ENCODE assay signal across 19 cellular contexts in the genomic region with DNA sequence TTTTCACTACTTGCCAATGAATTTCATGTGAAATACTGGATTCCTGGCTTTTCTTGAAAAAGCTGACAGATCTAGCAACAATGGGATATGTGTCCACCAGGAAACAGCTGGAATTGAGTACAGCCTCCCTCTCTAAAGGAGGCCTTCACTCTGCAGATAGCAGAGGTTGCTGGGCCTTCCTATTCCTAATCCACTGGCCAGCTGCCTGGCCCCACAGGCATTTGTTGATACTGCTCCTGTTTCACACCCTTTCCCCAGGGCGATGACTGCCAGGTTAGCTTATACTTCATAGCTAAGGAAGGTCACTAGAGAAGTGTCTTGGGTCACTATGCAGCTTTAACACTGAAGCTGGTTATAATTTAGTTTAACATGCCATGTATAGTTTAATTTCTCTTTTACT.
DNase-seq lines count a peak whose midpoint lies in the region; ATAC-seq and TF ChIP-seq lines count a peak whose summit lies in the region.
"Had no signal": no experiment of that assay in that cellular context is flagged by ENCODE, and none has a peak within 500 bp of the region (broad histone marks: within the 10 kb centered on the region; RNA-seq: fewer than 3 reads in every experiment).

No MANE protein-coding gene starts in this region.

- ATAC-seq in HG03039 (IDR thresholded peaks at IDR 0.05; ENCODE audit: unreplicated experiment), result no peak
- ATAC-seq: GM23338, HCT116, HepG2 had no signal

- H3K4me3 ChIP-seq in endodermal cell (ENCODE audit: low read length) (no peak overlapping the region), mesendoderm (ENCODE audit: low read length) (no peak overlapping the region), smooth muscle cell (no peak overlapping the region)
- H3K4me3 ChIP-seq: GM23338 had no signal

- H3K4me1 Mint-ChIP-seq in endodermal cell, result no peaks in the 10 kb centered on the region
- H3K4me1 Mint-ChIP-seq: CD4-positive, CD25-positive, alpha-beta regulatory T cell; CD8-positive, alpha-beta memory T cell; GM23338; IgD-negative memory B cell had no signal

- no peaks in the 10 kb centered on the region for H3K36me3 ChIP-seq in endodermal cell (ENCODE audit: control insufficient read depth, insufficient read depth, low read length)
- no peaks in the 10 kb centered on the region for H3K36me3 ChIP-seq in mesendoderm (ENCODE audit: control insufficient read depth, insufficient read depth, low read length)
- H3K36me3 ChIP-seq in smooth muscle cell (ENCODE audit: low read depth), result no peaks in the 10 kb centered on the region
- H3K36me3 ChIP-seq: BE2C had no signal

- no peak overlapping the region for H3K4me3 Mint-ChIP-seq in endodermal cell
- H3K4me3 Mint-ChIP-seq: CD4-positive, CD25-positive, alpha-beta regulatory T cell; CD8-positive, alpha-beta memory T cell; GM23338; HFFc6; IgD-negative memory B cell had no signal

- H3F3A ChIP-seq in smooth muscle cell (ENCODE audit: low read depth), result no peaks in the 10 kb centered on the region

- no peak overlapping the region for H3K56ac ChIP-seq in mesendoderm (ENCODE audit: low read length)

- H3K79me2 ChIP-seq in mesendoderm (ENCODE audit: control insufficient read depth, insufficient read depth, low read length) (no peaks in the 10 kb centered on the region), smooth muscle cell (ENCODE audit: low read depth) (no peaks in the 10 kb centered on the region)

- H4K20me1 ChIP-seq in smooth muscle cell (ENCODE audit: low read depth), result no peaks in the 10 kb centered on the region

- H3K9me3 Mint-ChIP-seq in endodermal cell, result no peaks in the 10 kb centered on the region
- H3K9me3 Mint-ChIP-seq: GM23338 had no signal

- DNase-seq in amniotic epithelial cell (ENCODE audit: low read depth), result peak; percentile 4
- peak; percentile 55 for DNase-seq in endodermal cell
- peak; percentile 43 for DNase-seq in mesendoderm
- no peak for DNase-seq in smooth muscle cell (lab: John Stamatoyannopoulos, UW; ENCODE audit: unreplicated experiment)
- DNase-seq in UCSD-AML1 (lab: John Stamatoyannopoulos, UW; ENCODE audit: unreplicated experiment), result no peak
- DNase-seq in DMS 273 treated with DMSO at 0.1 percent for 48 hours (lab: John Stamatoyannopoulos, UW), result no peak
- DNase-seq: ACHN; BE2C; C1 segment of cervical spinal cord; CD4-positive, CD25-positive, alpha-beta regulatory T cell; CD8-positive, alpha-beta memory T cell; COR-L47; H7; HFFc6 had no signal

- no peak overlapping the region for H3K18ac ChIP-seq in mesendoderm (ENCODE audit: low read length)

- H3K9me3 ChIP-seq in endodermal cell (ENCODE audit: control insufficient read depth, low read length) (no peaks in the 10 kb centered on the region), smooth muscle cell (replicated peaks; ENCODE audit: low read depth) (no peaks in the 10 kb centered on the region)
- H3K9me3 ChIP-seq: BE2C had no signal

- peak overlapping the region; percentile 79 for H2AFZ ChIP-seq in smooth muscle cell (ENCODE audit: low read depth)
- H2AFZ ChIP-seq: GM23338 had no signal

- no peak overlapping the region for H2BK15ac ChIP-seq in mesendoderm (replicated peaks; ENCODE audit: low read depth)

- no peaks in the 10 kb centered on the region for H3K4me1 ChIP-seq in endodermal cell (ENCODE audit: control insufficient read depth, insufficient read depth, low read length)
- H3K4me1 ChIP-seq in mesendoderm (ENCODE audit: control insufficient read depth, low read depth, low read length), result no peaks in the 10 kb centered on the region
- H3K4me1 ChIP-seq in smooth muscle cell (ENCODE audit: low read depth), result no peaks in the 10 kb centered on the region
- H3K4me1 ChIP-seq: BE2C had no signal

- no peak for TF ChIP-seq CTCF in endodermal cell (conservative IDR thresholded peaks at IDR 0.05)
- TF ChIP-seq CTCF in smooth muscle cell (IDR thresholded peaks at IDR 0.05; ENCODE audit: borderline replicate concordance, insufficient read depth, poor library complexity, severe bottlenecking), result no peak

- no peaks in the 10 kb centered on the region for H3K79me1 ChIP-seq in mesendoderm (ENCODE audit: low read length)

- no peak overlapping the region for H2BK120ac ChIP-seq in mesendoderm (ENCODE audit: low read depth, low read length)

- no peaks in the 10 kb centered on the region for H3K36me3 Mint-ChIP-seq in endodermal cell (ENCODE audit: low read depth)
- H3K36me3 Mint-ChIP-seq: CD4-positive, CD25-positive, alpha-beta regulatory T cell; CD8-positive, alpha-beta memory T cell; IgD-negative memory B cell had no signal

- WGBS in endodermal cell (ENCODE audit: insufficient coverage in 1 of 2, insufficient read length in 1 of 2), 2 experiments, result 100% methylated on average over 1 of the region's 1 CpG; no CpG with 5 or more reads in 1 of the 2 experiments
- no CpG with 5 or more reads among the region's 1 CpG for WGBS in mesendoderm (ENCODE audit: extremely low coverage, insufficient coverage, low lambda C conversion rate)
- WGBS in smooth muscle cell (ENCODE audit: low lambda C conversion rate), result 87% methylated on average over 1 of the region's 1 CpG

- H3K9ac ChIP-seq in endodermal cell (ENCODE audit: extremely low read depth, low read length, poor library complexity, severe bottlenecking), result no peak overlapping the region
- no peak overlapping the region for H3K9ac ChIP-seq in mesendoderm (ENCODE audit: low read length)
- H3K9ac ChIP-seq in smooth muscle cell (ENCODE audit: low read depth), result no peak overlapping the region

- H4K5ac ChIP-seq in mesendoderm (ENCODE audit: low read length), result no peak overlapping the region

- no peaks in the 10 kb centered on the region for H3K27me3 Mint-ChIP-seq in endodermal cell (ENCODE audit: insufficient read depth)
- H3K27me3 Mint-ChIP-seq: CD4-positive, CD25-positive, alpha-beta regulatory T cell; CD8-positive, alpha-beta memory T cell; IgD-negative memory B cell had no signal

- no peak overlapping the region for H3K23ac ChIP-seq in mesendoderm (ENCODE audit: low read length)

- H3K27me3 ChIP-seq in endodermal cell (ENCODE audit: control insufficient read depth, insufficient read depth, low read length, poor library complexity, severe bottlenecking), result no peaks in the 10 kb centered on the region
- no peaks in the 10 kb centered on the region for H3K27me3 ChIP-seq in mesendoderm (ENCODE audit: insufficient read depth, low read length, poor library complexity)
- H3K27me3 ChIP-seq in smooth muscle cell (ENCODE audit: low read depth), result no peaks in the 10 kb centered on the region
- H3K27me3 ChIP-seq: BE2C had no signal

- H3K27ac ChIP-seq in endodermal cell (ENCODE audit: low read depth, low read length), result no peak overlapping the region
- H3K27ac ChIP-seq in mesendoderm (ENCODE audit: low read depth, low read length), result no peak overlapping the region
- no peak overlapping the region for H3K27ac ChIP-seq in smooth muscle cell (ENCODE audit: low read depth)

- no peak overlapping the region for H4K8ac ChIP-seq in mesendoderm (ENCODE audit: low read depth, low read length)

- H2BK5ac ChIP-seq in mesendoderm (ENCODE audit: low read length), result no peak overlapping the region

- H3K4ac ChIP-seq in mesendoderm (ENCODE audit: low read depth, low read length), result no peak overlapping the region

- H3K4me2 ChIP-seq in mesendoderm (ENCODE audit: low read length), result no peak overlapping the region
- no peak overlapping the region for H3K4me2 ChIP-seq in smooth muscle cell
- H3K4me2 ChIP-seq: GM23338 had no signal

- H2AK5ac ChIP-seq in mesendoderm (ENCODE audit: low read length), result no peak overlapping the region

- no peak overlapping the region for H3K27ac Mint-ChIP-seq in endodermal cell
- H3K27ac Mint-ChIP-seq: CD4-positive, CD25-positive, alpha-beta regulatory T cell; CD8-positive, alpha-beta memory T cell; GM23338; HFFc6; IgD-negative memory B cell had no signal

Comparison
In these comparisons a context has a peak if more than half of its experiments do, and no peak if none do; other contexts are left out.
1. DNase-seq: peak in amniotic epithelial cell (single experiment), endodermal cell (single experiment) and mesendoderm (single experiment); none in smooth muscle cell (single experiment), UCSD-AML1 (single experiment) and DMS 273 treated with DMSO at 0.1 percent for 48 hours (single experiment).